15 cellular contexts compared by ENCODE assay signal in genomic region chr10:48465860-48466521, GRCh38.
DNase-seq lines count a peak whose midpoint lies in the region; ATAC-seq and TF ChIP-seq lines count a peak whose summit lies in the region.
"Had no signal": no experiment of that assay in that cellular context is flagged by ENCODE, and none has a peak within 500 bp of the region (broad histone marks: within the 10 kb centered on the region; RNA-seq: fewer than 3 reads in every experiment).

No MANE protein-coding gene starts in this region.

- H3K27ac ChIP-seq in coronary artery, result no peak overlapping the region
- H3K27ac ChIP-seq in stomach, result no peak overlapping the region

- TF ChIP-seq EP300 in stomach (IDR thresholded peaks at IDR 0.05), result no peak

- peaks cover 0 to 22% (median 6%) of the 10 kb centered on the region in 4 donors for H3K4me1 ChIP-seq in stomach

- intact Hi-C loops in stomach (cut with DNase I; ENCODE audit: low total_unique reads), result no loop called here

- DNase-seq in activated CD8-positive, alpha-beta memory T cell treated with anti-CD3 and anti-CD28 coated beads, Interleukin-2, amount 50 U/mL, for 48 hours, result peak; percentile 40
- DNase-seq in activated CD8-positive, alpha-beta memory T cell treated with anti-CD3 and anti-CD28 coated beads, Interleukin-2, amount 10 ng/mL, durations not matched to agents 7 days and 5 days, result no peak
- peak; percentile 63 for DNase-seq in coronary artery (ENCODE audit: low spot score)
- peak; percentile 49 for DNase-seq in islet precursor cell
- DNase-seq in stomach, result peak; percentile 24
- DNase-seq in KG1 (lab: John Stamatoyannopoulos, UW), result no peak
- DNase-seq: activated CD4-positive, alpha-beta T cell treated with anti-CD3 and anti-CD28 coated beads for 4 hours; DMS79 treated with DMSO at 0.1 percent for 48 hours; effector CD8-positive, alpha-beta T cell; NCI-H1048; NCI-H526 treated with DMSO at 0.1 percent for 48 hours had no signal

- peak overlapping the region; percentile 32 for H3K4me3 ChIP-seq in coronary artery
- no peak overlapping the region for H3K4me3 ChIP-seq in stomach

- no peak overlapping the region for H3K4me3 Mint-ChIP-seq in activated CD8-positive, alpha-beta memory T cell treated with anti-CD3 and anti-CD28 coated beads, Interleukin-2, amount 10 ng/mL, durations not matched to agents 7 days and 5 days
- H3K4me3 Mint-ChIP-seq: activated naive CD4-positive, alpha-beta T cell treated with anti-CD3 and anti-CD28 coated beads, Interleukin-2, amount 50 U/mL, for 24 hours; naive thymus-derived CD8-positive, alpha-beta T cell had no signal

- CTCF ChIA-PET in activated CD8-positive, alpha-beta memory T cell treated with anti-CD3 and anti-CD28 coated beads, Interleukin-2, amount 10 ng/mL, durations not matched to agents 7 days and 5 days (lab: Charles Lee), result no interaction called here

- no peak for TF ChIP-seq CTCF in coronary artery (IDR thresholded peaks at IDR 0.05)
- TF ChIP-seq CTCF in stomach (IDR thresholded peaks at IDR 0.05), result no peak

- H3K9me3 Mint-ChIP-seq in activated CD8-positive, alpha-beta memory T cell treated with anti-CD3 and anti-CD28 coated beads, Interleukin-2, amount 10 ng/mL, durations not matched to agents 7 days and 5 days (ENCODE audit: low read depth), result no peaks in the 10 kb centered on the region
- H3K9me3 Mint-ChIP-seq: activated naive CD4-positive, alpha-beta T cell treated with anti-CD3 and anti-CD28 coated beads, Interleukin-2, amount 50 U/mL, for 24 hours had no signal

- no peaks in the 10 kb centered on the region for H3K36me3 ChIP-seq in stomach

- no peaks in the 10 kb centered on the region for H3K36me3 Mint-ChIP-seq in activated CD8-positive, alpha-beta memory T cell treated with anti-CD3 and anti-CD28 coated beads, Interleukin-2, amount 10 ng/mL, durations not matched to agents 7 days and 5 days
- H3K36me3 Mint-ChIP-seq: activated naive CD4-positive, alpha-beta T cell treated with anti-CD3 and anti-CD28 coated beads, Interleukin-2, amount 50 U/mL, for 24 hours; naive thymus-derived CD8-positive, alpha-beta T cell had no signal

- no peak overlapping the region for H3K27ac Mint-ChIP-seq in activated CD8-positive, alpha-beta memory T cell treated with anti-CD3 and anti-CD28 coated beads, Interleukin-2, amount 10 ng/mL, durations not matched to agents 7 days and 5 days
- H3K27ac Mint-ChIP-seq: activated naive CD4-positive, alpha-beta T cell treated with anti-CD3 and anti-CD28 coated beads, Interleukin-2, amount 50 U/mL, for 24 hours had no signal

- peaks cover 9% of the 10 kb centered on the region for H3K4me1 Mint-ChIP-seq in activated CD8-positive, alpha-beta memory T cell treated with anti-CD3 and anti-CD28 coated beads, Interleukin-2, amount 10 ng/mL, durations not matched to agents 7 days and 5 days
- H3K4me1 Mint-ChIP-seq: activated naive CD4-positive, alpha-beta T cell treated with anti-CD3 and anti-CD28 coated beads, Interleukin-2, amount 50 U/mL, for 24 hours; naive thymus-derived CD8-positive, alpha-beta T cell had no signal

- 27 to 69% (median 41%) methylated on average over 19 to 42 of the region's 42 CpGs for WGBS in stomach, 5 donors

- TF ChIP-seq POLR2A in stomach (IDR thresholded peaks at IDR 0.05), result no peak

- no peak for ATAC-seq in activated CD8-positive, alpha-beta memory T cell treated with anti-CD3 and anti-CD28 coated beads, Interleukin-2, amount 10 ng/mL, durations not matched to agents 7 days and 5 days
- ATAC-seq in GM21390 (IDR thresholded peaks at IDR 0.05; ENCODE audit: unreplicated experiment) (no peak), GM21423 (IDR thresholded peaks at IDR 0.05; ENCODE audit: unreplicated experiment) (no peak)
- ATAC-seq: naive thymus-derived CD8-positive, alpha-beta T cell had no signal

- peaks cover 0 to 25% (median 11%) of the 10 kb centered on the region in 3 donors for H3K27me3 ChIP-seq in stomach

- no peaks in the 10 kb centered on the region for H3K9me3 ChIP-seq in stomach

- no peaks in the 10 kb centered on the region for H3K27me3 Mint-ChIP-seq in activated CD8-positive, alpha-beta memory T cell treated with anti-CD3 and anti-CD28 coated beads, Interleukin-2, amount 10 ng/mL, durations not matched to agents 7 days and 5 days
- H3K27me3 Mint-ChIP-seq: activated naive CD4-positive, alpha-beta T cell treated with anti-CD3 and anti-CD28 coated beads, Interleukin-2, amount 50 U/mL, for 24 hours; naive thymus-derived CD8-positive, alpha-beta T cell had no signal

Comparison
In these comparisons a context has a peak if more than half of its experiments do, and no peak if none do; other contexts are left out.
1. DNase-seq: peak in activated CD8-positive, alpha-beta memory T cell treated with anti-CD3 and anti-CD28 coated beads, Interleukin-2, amount 50 U/mL, for 48 hours (single experiment), coronary artery (single experiment), islet precursor cell (single experiment) and stomach (single experiment); none in activated CD8-positive, alpha-beta memory T cell treated with anti-CD3 and anti-CD28 coated beads, Interleukin-2, amount 10 ng/mL, durations not matched to agents 7 days and 5 days (single experiment) and KG1 (single experiment).